9 cellular contexts compared by ENCODE assay signal in genomic region chr2:241617431-241618154, GRCh38. TPM values are rescaled to one million over a fixed set of nuclear protein-coding genes. Genes with fewer than 3 reads are reported as not detected.
A peak's percentile ranks its signal among the peaks of the same experiment; 100 is the strongest.
DNase-seq lines count a peak whose midpoint lies in the region; ATAC-seq, FAIRE-seq and TF ChIP-seq lines count a peak whose summit lies in the region.
"Had no signal": no experiment of that assay in that cellular context is flagged by ENCODE, and none has a peak within 500 bp of the region (broad histone marks: within the 10 kb centered on the region; RNA-seq: fewer than 3 reads in every experiment).

No MANE protein-coding gene starts in this region.

- H3K27me3 ChIP-seq in upper lobe of right lung (no peaks in the 10 kb centered on the region), WERI-Rb-1 (ENCODE audit: insufficient read depth, low read depth, severe bottlenecking) (no peaks in the 10 kb centered on the region)

- H3K4me3 ChIP-seq in kidney (ENCODE audit: low read length in 2 of 2) = peak overlapping the region; percentile 43 to 57
- H3K4me3 ChIP-seq in upper lobe of right lung = peak overlapping the region; percentile 45
- H3K4me3 ChIP-seq in WERI-Rb-1 (ENCODE audit: low read depth, low read length) = no peak overlapping the region

- FAIRE-seq in kidney (lab: Jason Lieb, UNC) = peak; percentile 73
- FAIRE-seq: TTC549 had no signal

- peak overlapping the region in 1 of 2 donors; percentile 16 for H3K9ac ChIP-seq in kidney (ENCODE audit: low read length in 2 of 2)

- no peak for TF ChIP-seq CTCF in kidney (IDR thresholded peaks at IDR 0.05; ENCODE audit: borderline replicate concordance, extremely low read depth, insufficient read depth)
- TF ChIP-seq CTCF in upper lobe of right lung (IDR thresholded peaks at IDR 0.05) = no peak
- TF ChIP-seq CTCF in WERI-Rb-1 (IDR thresholded peaks at IDR 0.05; ENCODE audit: low read depth, low read length) = no peak

- H3K9me3 ChIP-seq in KOPT-K1 (ENCODE audit: insufficient read depth, low read length, poor library complexity, severe bottlenecking) (no peaks in the 10 kb centered on the region), kidney (ENCODE audit: control insufficient read depth in 1 of 2, low read length in 2 of 2) (no peaks in the 10 kb centered on the region), upper lobe of right lung (no peaks in the 10 kb centered on the region), WERI-Rb-1 (ENCODE audit: severe bottlenecking) (no peaks in the 10 kb centered on the region)

- peak; percentile 69 for ATAC-seq in upper lobe of right lung

- DNase-seq in NCI-H1417 (lab: John Stamatoyannopoulos, UW) (peak in 2 of 3 experiments; percentile 15 to 56), NCI-H1417 treated with DMSO at 0.1 percent for 48 hours (lab: John Stamatoyannopoulos, UW) (no peak), kidney (peak; percentile 77), upper lobe of right lung (no peak), WERI-Rb-1 (no peak), NCI-H2107 treated with DMSO at 0.1 percent for 48 hours (lab: John Stamatoyannopoulos, UW; ENCODE audit: unreplicated experiment) (no peak)
- peak; percentile 10 for DNase-seq in activated effector memory CD4-positive, alpha-beta T cell treated with Interleukin-2 at 50 U/mL for 16 hours

- H3K36me3 ChIP-seq in KOPT-K1 (ENCODE audit: insufficient read depth, low read length) = peaks cover 19% of the 10 kb centered on the region; the same call in 1 of the 2 replicates
- H3K36me3 ChIP-seq in kidney (ENCODE audit: control insufficient read depth in 1 of 2, insufficient read depth in 2 of 2, low read length in 2 of 2) = peaks cover 0 to under 1% of the 10 kb centered on the region in 2 donors
- H3K36me3 ChIP-seq in upper lobe of right lung = no peaks in the 10 kb centered on the region
- H3K36me3 ChIP-seq in WERI-Rb-1 = peaks cover 4% of the 10 kb centered on the region

- H3K4me1 ChIP-seq in kidney (ENCODE audit: control insufficient read depth in 1 of 2, insufficient read depth in 1 of 2, low read depth in 1 of 2, low read length in 2 of 2) = peaks cover 13 to 22% of the 10 kb centered on the region in 2 donors
- H3K4me1 ChIP-seq in upper lobe of right lung = peaks cover 9% of the 10 kb centered on the region

- H3K27ac ChIP-seq in KOPT-K1 (ENCODE audit: low read depth, low read length, poor library complexity, severe bottlenecking) (peak overlapping the region; percentile 55), kidney (ENCODE audit: low read depth in 2 of 2, low read length in 2 of 2) (peak overlapping the region; percentile 18 to 82), upper lobe of right lung (peak overlapping the region; percentile 71), WERI-Rb-1 (no peak overlapping the region)

- intact Hi-C loops in kidney (cut with DNase I) = no loop called here
- intact Hi-C loops in upper lobe of right lung (cut with DNase I) = no loop called here

RNA-seq across cellular contexts. Expression of gene THAP4, which starts 19.4 kb away (rescaled TPM):
- 68.0 TPM for total RNA-seq in kidney
- 184 TPM for polyA plus RNA-seq in kidney (ENCODE audit: insufficient read depth, low read depth, low replicate concordance)
- total RNA-seq in upper lobe of right lung = 46.1 TPM

RNA-seq across cellular contexts. Expression of gene ATG4B, which starts 19.9 kb away (rescaled TPM):
- total RNA-seq in kidney (81.0 TPM), upper lobe of right lung (72.0 TPM)
- polyA plus RNA-seq in kidney (ENCODE audit: insufficient read depth, low read depth, low replicate concordance) = 56.6 TPM

RNA-seq across cellular contexts. Expression of gene BOK, which starts 59.0 kb away (rescaled TPM):
- total RNA-seq in kidney = 28.8 TPM
- 22.9 TPM for polyA plus RNA-seq in kidney (ENCODE audit: insufficient read depth, low read depth, low replicate concordance)
- 56.4 TPM for total RNA-seq in upper lobe of right lung

Comparison
In these comparisons a context has a peak if more than half of its experiments do, and no peak if none do; other contexts are left out.
1. DNase-seq: peak in NCI-H1417 (2 of 3), activated effector memory CD4-positive, alpha-beta T cell treated with Interleukin-2 at 50 U/mL for 16 hours (single experiment) and kidney (single experiment); none in NCI-H1417 treated with DMSO at 0.1 percent for 48 hours (single experiment), upper lobe of right lung (single experiment), WERI-Rb-1 (single experiment) and NCI-H2107 treated with DMSO at 0.1 percent for 48 hours (single experiment).